ENCODE assay signal across 8 cellular contexts in genomic region chr19:53394974-53395839, GRCh38. TPM values are rescaled to one million over a fixed set of nuclear protein-coding genes. Genes with fewer than 3 reads are reported as not detected.
A peak's percentile ranks its signal among the peaks of the same experiment; 100 is the strongest.
DNase-seq lines count a peak whose midpoint lies in the region; ATAC-seq and TF ChIP-seq lines count a peak whose summit lies in the region.

Gene ZNF765 (plus strand): TSS chr19:53395149. CDS start chr19:53398016, 2,867 bp downstream.

- TF ChIP-seq CTCF in right lobe of liver (IDR thresholded peaks at IDR 0.05) = peak; percentile 46 to 59 (median 50)

- TF ChIP-seq POLR2A in right lobe of liver (IDR thresholded peaks at IDR 0.05) = peak; percentile 47

- H3K36me3 ChIP-seq in right lobe of liver = peaks cover 0 to 10% (median 1%) of the 10 kb centered on the region in 4 donors

- H3K9me3 ChIP-seq in right lobe of liver = peaks cover 0 to 2% (median 0%) of the 10 kb centered on the region in 4 donors

- H3K27me3 ChIP-seq in right lobe of liver = no peaks in the 10 kb centered on the region

- DNase-seq in C1 segment of cervical spinal cord (lab: John Stamatoyannopoulos, UW) (peak; percentile 42 to 92 (median 84)), NCI-H69 (lab: John Stamatoyannopoulos, UW) (peak; percentile 95), dermis microvascular lymphatic vessel endothelial cell (ENCODE audit: low read depth in 2 of 2) (peak; percentile 63 to 89), right lobe of liver (peak; percentile 95 to 96 (median 96))
- DNase-seq in activated CD4-positive, alpha-beta T cell treated with anti-CD3 and anti-CD28 coated beads, Interleukin-2, amount 50 U/mL, for 24 hours (ENCODE audit: low read depth in 1 of 2, low spot score in 1 of 2) = peak; percentile 95 to 98
- DNase-seq in stimulated activated CD4-positive, alpha-beta T cell treated with anti-CD3 and anti-CD28 coated beads, Interleukin-4, amount 100 ng/mL, for 24 hours = peak; percentile 97

- peak within 1 kb of the TSS; percentile 12 to 36 (median 28) for H3K27ac ChIP-seq in right lobe of liver

- peak within 1 kb of the TSS; percentile 76 to 85 (median 77) for H3K4me3 ChIP-seq in right lobe of liver

- peaks cover 0 to 7% (median 2%) of the 10 kb centered on the region in 4 donors for H3K4me1 ChIP-seq in right lobe of liver

- 0% methylated on average over 27 of the region's 58 CpGs for WGBS in right lobe of liver (ENCODE audit: insufficient coverage, low coverage, low lambda C conversion rate, missing lambda C conversion rate)

- intact Hi-C loops in right lobe of liver (cut with DNase I) = no loop called here

- peak; percentile 92 for ATAC-seq in GM19324 (IDR thresholded peaks at IDR 0.05; ENCODE audit: low FRiP score, unreplicated experiment)
- ATAC-seq in HG03521 (IDR thresholded peaks at IDR 0.05; ENCODE audit: unreplicated experiment) = peak; percentile 85
- peak; percentile 100 for ATAC-seq in right lobe of liver

RNA-seq across cellular contexts. Expression of gene ZNF765, which starts in this region (rescaled TPM):
- total RNA-seq in dermis microvascular lymphatic vessel endothelial cell (10.0 and 13.4 TPM in 2 replicates), right lobe of liver (1 to 10 TPM; 2.2 to 7.7 (median 3.8) TPM)

Comparison
In these comparisons a context has a peak if more than half of its experiments do, and no peak if none do; other contexts are left out.
1. Peak in every context shown above with its lines: DNase-seq, ATAC-seq, H3K4me3 ChIP-seq and H3K27ac ChIP-seq.